In the genomic region with DNA sequence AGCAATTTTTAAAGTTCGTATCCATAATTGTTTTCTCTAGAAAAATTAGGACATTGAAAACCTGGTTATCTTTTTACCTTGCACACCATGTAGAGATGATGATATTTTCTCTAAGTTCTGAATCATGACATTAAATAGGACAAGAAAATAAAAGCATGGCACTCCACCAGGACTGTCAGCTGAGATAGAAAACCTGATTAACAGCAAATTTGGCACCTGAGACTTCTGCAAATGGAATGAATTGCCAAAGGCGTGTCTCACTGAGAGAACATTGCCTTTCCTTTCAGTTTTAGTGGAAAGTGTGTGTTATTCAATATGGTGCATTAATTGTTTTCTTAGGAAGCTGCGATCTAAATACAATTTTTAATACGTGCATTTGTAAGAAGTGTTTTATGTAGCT, we compare ENCODE assay signal across 23 cellular contexts.
"Had no signal": no experiment of that assay in that cellular context is flagged by ENCODE, and none has a peak within 500 bp of the region (broad histone marks: within the 10 kb centered on the region; RNA-seq: fewer than 3 reads in every experiment).

No MANE protein-coding gene starts in this region.

- H3K27me3 ChIP-seq: esophagus muscularis mucosa, foreskin keratinocyte, gastroesophageal sphincter, heart left ventricle, hepatocyte, left lung had no signal

- H3K9me3 ChIP-seq: esophagus muscularis mucosa, gastroesophageal sphincter, heart left ventricle, left lung, lower lobe of right lung, mucosa of descending colon had no signal

- H3K4me2 ChIP-seq: hepatocyte had no signal

- FAIRE-seq: colon, endothelial cell of umbilical vein, frontal cortex had no signal

- H3K79me2 ChIP-seq: hepatocyte had no signal

- H2AFZ ChIP-seq: hepatocyte had no signal

- H3K4me3 ChIP-seq: coronary artery, dorsolateral prefrontal cortex, esophagus muscularis mucosa, gastroesophageal sphincter, heart left ventricle, hepatocyte, left lung, lower lobe of right lung, mucosa of descending colon had no signal

- DNase-seq: dermis blood vessel endothelial cell; dorsolateral prefrontal cortex; effector CD4-positive, alpha-beta T cell; effector memory CD4-positive, alpha-beta T cell; foreskin keratinocyte; heart left ventricle; hypothalamus; immature natural killer cell; islet precursor cell; left cardiac atrium; left lung; left ventricle myocardium superior; lower lobe of right lung; mesenchymal stem cell; mucosa of descending colon; naive B cell had no signal

- H3K27ac ChIP-seq: coronary artery, dorsolateral prefrontal cortex, esophagus muscularis mucosa, foreskin keratinocyte, gastroesophageal sphincter, heart left ventricle, hepatocyte, left lung, lower lobe of right lung had no signal

- H3K4me1 ChIP-seq: foreskin keratinocyte, heart left ventricle, left lung, lower lobe of right lung had no signal

- H3K36me3 ChIP-seq: esophagus muscularis mucosa, gastroesophageal sphincter, heart left ventricle, left lung, lower lobe of right lung had no signal

- ATAC-seq: foreskin keratinocyte, gastroesophageal sphincter, heart left ventricle, left cardiac atrium, left lung, left ventricle myocardium superior, lower lobe of right lung, mucosa of descending colon had no signal
